In genomic region chr4:8819421-8820177, GRCh38 we compare ENCODE assay signal across 1 cellular context.
TF ChIP-seq lines count a peak whose summit lies in the region.

No MANE protein-coding gene starts in this region.

TF ChIP-seq in GM23338, 12 proteins besides CTCF, POLR2A, EP300 and RAD21 (continued from another document):
- TF ChIP-seq, protein P1, sequence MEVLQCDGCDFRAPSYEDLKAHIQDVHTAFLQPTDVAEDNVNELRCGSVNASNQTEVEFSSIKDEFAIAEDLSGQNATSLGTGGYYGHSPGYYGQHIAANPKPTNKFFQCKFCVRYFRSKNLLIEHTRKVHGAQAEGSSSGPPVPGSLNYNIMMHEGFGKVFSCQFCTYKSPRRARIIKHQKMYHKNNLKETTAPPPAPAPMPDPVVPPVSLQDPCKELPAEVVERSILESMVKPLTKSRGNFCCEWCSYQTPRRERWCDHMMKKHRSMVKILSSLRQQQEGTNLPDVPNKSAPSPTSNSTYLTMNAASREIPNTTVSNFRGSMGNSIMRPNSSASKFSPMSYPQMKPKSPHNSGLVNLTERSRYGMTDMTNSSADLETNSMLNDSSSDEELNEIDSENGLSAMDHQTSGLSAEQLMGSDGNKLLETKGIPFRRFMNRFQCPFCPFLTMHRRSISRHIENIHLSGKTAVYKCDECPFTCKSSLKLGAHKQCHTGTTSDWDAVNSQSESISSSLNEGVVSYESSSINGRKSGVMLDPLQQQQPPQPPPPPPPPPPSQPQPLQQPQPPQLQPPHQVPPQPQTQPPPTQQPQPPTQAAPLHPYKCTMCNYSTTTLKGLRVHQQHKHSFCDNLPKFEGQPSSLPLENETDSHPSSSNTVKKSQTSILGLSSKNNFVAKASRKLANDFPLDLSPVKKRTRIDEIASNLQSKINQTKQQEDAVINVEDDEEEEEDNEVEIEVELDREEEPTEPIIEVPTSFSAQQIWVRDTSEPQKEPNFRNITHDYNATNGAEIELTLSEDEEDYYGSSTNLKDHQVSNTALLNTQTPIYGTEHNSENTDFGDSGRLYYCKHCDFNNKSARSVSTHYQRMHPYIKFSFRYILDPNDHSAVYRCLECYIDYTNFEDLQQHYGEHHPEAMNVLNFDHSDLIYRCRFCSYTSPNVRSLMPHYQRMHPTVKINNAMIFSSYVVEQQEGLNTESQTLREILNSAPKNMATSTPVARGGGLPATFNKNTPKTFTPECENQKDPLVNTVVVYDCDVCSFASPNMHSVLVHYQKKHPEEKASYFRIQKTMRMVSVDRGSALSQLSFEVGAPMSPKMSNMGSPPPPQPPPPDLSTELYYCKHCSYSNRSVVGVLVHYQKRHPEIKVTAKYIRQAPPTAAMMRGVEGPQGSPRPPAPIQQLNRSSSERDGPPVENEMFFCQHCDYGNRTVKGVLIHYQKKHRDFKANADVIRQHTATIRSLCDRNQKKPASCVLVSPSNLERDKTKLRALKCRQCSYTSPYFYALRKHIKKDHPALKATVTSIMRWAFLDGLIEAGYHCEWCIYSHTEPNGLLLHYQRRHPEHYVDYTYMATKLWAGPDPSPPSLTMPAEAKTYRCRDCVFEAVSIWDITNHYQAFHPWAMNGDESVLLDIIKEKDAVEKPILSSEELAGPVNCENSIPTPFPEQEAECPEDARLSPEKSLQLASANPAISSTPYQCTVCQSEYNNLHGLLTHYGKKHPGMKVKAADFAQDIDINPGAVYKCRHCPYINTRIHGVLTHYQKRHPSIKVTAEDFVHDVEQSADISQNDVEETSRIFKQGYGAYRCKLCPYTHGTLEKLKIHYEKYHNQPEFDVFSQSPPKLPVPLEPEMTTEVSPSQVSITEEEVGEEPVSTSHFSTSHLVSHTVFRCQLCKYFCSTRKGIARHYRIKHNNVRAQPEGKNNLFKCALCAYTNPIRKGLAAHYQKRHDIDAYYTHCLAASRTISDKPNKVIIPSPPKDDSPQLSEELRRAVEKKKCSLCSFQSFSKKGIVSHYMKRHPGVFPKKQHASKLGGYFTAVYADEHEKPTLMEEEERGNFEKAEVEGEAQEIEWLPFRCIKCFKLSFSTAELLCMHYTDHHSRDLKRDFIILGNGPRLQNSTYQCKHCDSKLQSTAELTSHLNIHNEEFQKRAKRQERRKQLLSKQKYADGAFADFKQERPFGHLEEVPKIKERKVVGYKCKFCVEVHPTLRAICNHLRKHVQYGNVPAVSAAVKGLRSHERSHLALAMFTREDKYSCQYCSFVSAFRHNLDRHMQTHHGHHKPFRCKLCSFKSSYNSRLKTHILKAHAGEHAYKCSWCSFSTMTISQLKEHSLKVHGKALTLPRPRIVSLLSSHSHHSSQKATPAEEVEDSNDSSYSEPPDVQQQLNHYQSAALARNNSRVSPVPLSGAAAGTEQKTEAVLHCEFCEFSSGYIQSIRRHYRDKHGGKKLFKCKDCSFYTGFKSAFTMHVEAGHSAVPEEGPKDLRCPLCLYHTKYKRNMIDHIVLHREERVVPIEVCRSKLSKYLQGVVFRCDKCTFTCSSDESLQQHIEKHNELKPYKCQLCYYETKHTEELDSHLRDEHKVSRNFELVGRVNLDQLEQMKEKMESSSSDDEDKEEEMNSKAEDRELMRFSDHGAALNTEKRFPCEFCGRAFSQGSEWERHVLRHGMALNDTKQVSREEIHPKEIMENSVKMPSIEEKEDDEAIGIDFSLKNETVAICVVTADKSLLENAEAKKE (CRISPR knock-in tag; IDR thresholded peaks at IDR 0.05), result no peak
- TF ChIP-seq ETS1 (IDR thresholded peaks at IDR 0.05), result no peak
- TF ChIP-seq NANOG (IDR thresholded peaks at IDR 0.05; ENCODE audit: borderline replicate concordance), result no peak
- TF ChIP-seq EZH2phosphoT487 (IDR thresholded peaks at IDR 0.05; ENCODE audit: unreplicated experiment), result no peak
- TF ChIP-seq EZH2 (IDR thresholded peaks at IDR 0.05; ENCODE audit: low read depth, unreplicated experiment), result no peak
- TF ChIP-seq CREB1 (CRISPR knock-in tag; IDR thresholded peaks at IDR 0.05; ENCODE audit: low read depth), result no peak
- TF ChIP-seq ZNF114 (CRISPR knock-in tag; IDR thresholded peaks at IDR 0.05), result no peak
- no peak for TF ChIP-seq STAT1 (IDR thresholded peaks at IDR 0.05; ENCODE audit: unreplicated experiment)
- no peak for TF ChIP-seq JUNB (IDR thresholded peaks at IDR 0.05; ENCODE audit: unreplicated experiment)
- no peak for TF ChIP-seq REST (IDR thresholded peaks at IDR 0.05; ENCODE audit: unreplicated experiment)
